ENCODE assay signal across 8 cellular contexts in genomic region chr5:90015584-90016018, GRCh38.
DNase-seq lines count a peak whose midpoint lies in the region; ATAC-seq and TF ChIP-seq lines count a peak whose summit lies in the region.

No MANE protein-coding gene starts in this region.

- no peaks in the 10 kb centered on the region for H3K36me3 Mint-ChIP-seq in mesothelial cell of epicardium

- no peaks in the 10 kb centered on the region for H3K27me3 Mint-ChIP-seq in mesothelial cell of epicardium (ENCODE audit: low read depth)

- no peaks in the 10 kb centered on the region for H3K9me3 Mint-ChIP-seq in mesothelial cell of epicardium

- H3K4me1 Mint-ChIP-seq in mesothelial cell of epicardium, result peaks cover 15% of the 10 kb centered on the region

- DNase-seq in OCI-M1 (lab: John Stamatoyannopoulos, UW) (peak; percentile 85), mesothelial cell of epicardium (ENCODE audit: low spot score in 2 of 2, unreplicated experiment in 2 of 2) (no peak), gastrocnemius medialis (no peak), ACHN (no peak)
- no peak for DNase-seq in activated CD8-positive, alpha-beta memory T cell treated with anti-CD3 and anti-CD28 coated beads for 24 hours
- DNase-seq in activated T-cell treated with anti-CD3 and anti-CD28 coated beads, Interleukin-2, amount 50 U/mL, for 48 hours, result no peak

- no peaks in the 10 kb centered on the region for H3K9me3 ChIP-seq in gastrocnemius medialis

- no peak overlapping the region for H3K27ac ChIP-seq in gastrocnemius medialis

- intact Hi-C loops in gastrocnemius medialis (cut with DNase I; ENCODE audit: low total_unique reads), result no loop called here

- TF ChIP-seq CTCF in mesothelial cell of epicardium (IDR thresholded peaks at IDR 0.05; ENCODE audit: unreplicated experiment) (no peak), gastrocnemius medialis (IDR thresholded peaks at IDR 0.05 in 4 of 5, conservative IDR thresholded peaks at IDR 0.05 in 1 of 5) (no peak)

- H3K4me1 ChIP-seq in gastrocnemius medialis, result no peaks in the 10 kb centered on the region

- no peaks in the 10 kb centered on the region for H3K36me3 ChIP-seq in gastrocnemius medialis

- no peak for TF ChIP-seq POLR2A in gastrocnemius medialis (IDR thresholded peaks at IDR 0.05)

- in situ Hi-C loops in gastrocnemius medialis (cut with MboI; ENCODE audit: low sequenced_read_pairs in 4 of 4) (no loop called here), ACHN (cut with HindIII; ENCODE audit: low pct_ligation_motif_present, low pct_unique_long_range_greater_than_20kb, low sequenced_read_pairs) (no loop called here)

- peak overlapping the region; percentile 63 for H3K27ac Mint-ChIP-seq in mesothelial cell of epicardium

- H3K4me3 ChIP-seq in gastrocnemius medialis, result no peak overlapping the region

- H3K4me3 Mint-ChIP-seq in mesothelial cell of epicardium, result no peak overlapping the region

- ATAC-seq in GM18861 (IDR thresholded peaks at IDR 0.05; ENCODE audit: unreplicated experiment) (peak; percentile 92), HG02759 (IDR thresholded peaks at IDR 0.05; ENCODE audit: unreplicated experiment) (peak; percentile 91), gastrocnemius medialis (no peak)

- H3K27me3 ChIP-seq in gastrocnemius medialis, result no peaks in the 10 kb centered on the region

Comparison
In these comparisons a context has a peak if more than half of its experiments do, and no peak if none do; other contexts are left out.
1. ATAC-seq: peak in GM18861 (single experiment) and HG02759 (single experiment); none in gastrocnemius medialis (0 of 2).